ENCODE assay signal across 8 cellular contexts in genomic region chr4:104494161-104494560, GRCh38. TPM values are rescaled to one million over a fixed set of nuclear protein-coding genes. Genes with fewer than 3 reads are reported as not detected.
DNase-seq lines count a peak whose midpoint lies in the region; ATAC-seq and TF ChIP-seq lines count a peak whose summit lies in the region.

No MANE protein-coding gene starts in this region.

- in situ Hi-C loops in HAP-1 (cut with MboI; ENCODE audit: low sequenced_read_pairs) = no loop called here

- no peaks in the 10 kb centered on the region for H3K9me3 ChIP-seq in HAP-1
- no peaks in the 10 kb centered on the region for H3K9me3 ChIP-seq in WERI-Rb-1 (ENCODE audit: severe bottlenecking)
- H3K9me3 ChIP-seq in iPS-15b (ENCODE audit: control insufficient read depth, insufficient read depth, low read length) = no peaks in the 10 kb centered on the region
- no peaks in the 10 kb centered on the region for H3K9me3 ChIP-seq in skeletal muscle satellite cell (replicated peaks; ENCODE audit: low read length)

- DNase-seq in HAP-1 (ENCODE audit: low spot score in 2 of 2) (no peak), WERI-Rb-1 (no peak), Kasumi-1 (lab: John Stamatoyannopoulos, UW) (no peak), NCI-H524 (lab: John Stamatoyannopoulos, UW) (no peak), NCI-H2029 (lab: John Stamatoyannopoulos, UW) (no peak)

- H3K27me3 ChIP-seq in HAP-1 (ENCODE audit: low read depth) (no peaks in the 10 kb centered on the region), WERI-Rb-1 (ENCODE audit: insufficient read depth, low read depth, severe bottlenecking) (no peaks in the 10 kb centered on the region), iPS-15b (ENCODE audit: control insufficient read depth, insufficient read depth, low read length) (peaks cover 17% of the 10 kb centered on the region), skeletal muscle satellite cell (ENCODE audit: control insufficient read depth, insufficient read depth, low read length) (peaks cover 4% of the 10 kb centered on the region)

- no peak for ATAC-seq in GM19397 (IDR thresholded peaks at IDR 0.05; ENCODE audit: unreplicated experiment)

- H3K4me1 ChIP-seq in HAP-1 (peaks cover 16% of the 10 kb centered on the region), iPS-15b (ENCODE audit: control insufficient read depth, insufficient read depth, low read length) (peaks cover 19% of the 10 kb centered on the region), skeletal muscle satellite cell (ENCODE audit: control insufficient read depth, insufficient read depth, low read length) (peaks cover 9% of the 10 kb centered on the region)

- peak overlapping the region; percentile 98 for H3K27ac ChIP-seq in WERI-Rb-1

- peak overlapping the region; percentile 99 for H3K4me2 ChIP-seq in skeletal muscle satellite cell (ENCODE audit: low read length)

- H3K4me3 ChIP-seq in HAP-1 = peak overlapping the region; percentile 44
- H3K4me3 ChIP-seq in WERI-Rb-1 (ENCODE audit: low read depth, low read length) = peak overlapping the region; percentile 82
- H3K4me3 ChIP-seq in iPS-15b (ENCODE audit: low read depth, low read length) = peak overlapping the region; percentile 71
- peak overlapping the region; percentile 86 for H3K4me3 ChIP-seq in skeletal muscle satellite cell (ENCODE audit: low read length)

- no peak for TF ChIP-seq CTCF in WERI-Rb-1 (IDR thresholded peaks at IDR 0.05; ENCODE audit: low read depth, low read length)

- H3K9ac ChIP-seq in iPS-15b (ENCODE audit: low read depth, low read length) (no peak overlapping the region), skeletal muscle satellite cell (ENCODE audit: low read depth, low read length) (no peak overlapping the region)

- H3K36me3 ChIP-seq in HAP-1 (replicated peaks) (no peaks in the 10 kb centered on the region), WERI-Rb-1 (0 out of 2 replicates have a peak, but pooled peaks cover 2% of the 10 kb centered on the region), iPS-15b (ENCODE audit: control insufficient read depth, insufficient read depth, low read length) (no peaks in the 10 kb centered on the region), skeletal muscle satellite cell (ENCODE audit: insufficient read depth, low read length) (no peaks in the 10 kb centered on the region)

RNA-seq across cellular contexts. Expression of gene CXXC4, which starts 0.5 kb away (rescaled TPM):
- total RNA-seq in skeletal muscle satellite cell (2012; rRNA removed) = 0.22 TPM in 1 of 2 replicates, not detected in the other
